Comparison of ENCODE assay signal across 21 cellular contexts in genomic region chrX:107549504-107549903, GRCh38.
DNase-seq lines count a peak whose midpoint lies in the region; ATAC-seq and TF ChIP-seq lines count a peak whose summit lies in the region.
"Had no signal": no experiment of that assay in that cellular context is flagged by ENCODE, and none has a peak within 500 bp of the region (broad histone marks: within the 10 kb centered on the region; RNA-seq: fewer than 3 reads in every experiment).

No MANE protein-coding gene starts in this region.

- no peaks in the 10 kb centered on the region for H3K27me3 ChIP-seq in CD4-positive, alpha-beta T cell (ENCODE audit: control insufficient read depth, insufficient read depth, low read length)
- H3K27me3 ChIP-seq in uterus: no peaks in the 10 kb centered on the region
- H3K27me3 ChIP-seq: ovary had no signal

- no peaks in the 10 kb centered on the region for H3K27me3 Mint-ChIP-seq in activated CD4-positive, alpha-beta T cell treated with anti-CD3 and anti-CD28 coated beads for 36 hours
- H3K27me3 Mint-ChIP-seq in CD4-positive, alpha-beta T cell: no peaks in the 10 kb centered on the region
- no peaks in the 10 kb centered on the region for H3K27me3 Mint-ChIP-seq in activated CD4-positive, alpha-beta T cell treated with anti-CD3 and anti-CD28 coated beads, Interleukin-2, amount 10 ng/mL, durations not matched to agents 7 days and 5 days
- no peaks in the 10 kb centered on the region for H3K27me3 Mint-ChIP-seq in effector memory CD8-positive, alpha-beta T cell
- H3K27me3 Mint-ChIP-seq in progenitor cell of endocrine pancreas: peaks cover 4% of the 10 kb centered on the region

- H3K27ac Mint-ChIP-seq in activated CD4-positive, alpha-beta T cell treated with anti-CD3 and anti-CD28 coated beads for 36 hours: no peak overlapping the region
- peak overlapping the region; percentile 21 for H3K27ac Mint-ChIP-seq in CD4-positive, alpha-beta T cell
- H3K27ac Mint-ChIP-seq in activated CD4-positive, alpha-beta T cell treated with anti-CD3 and anti-CD28 coated beads, Interleukin-2, amount 10 ng/mL, durations not matched to agents 7 days and 5 days: no peak overlapping the region
- no peak overlapping the region for H3K27ac Mint-ChIP-seq in effector memory CD8-positive, alpha-beta T cell
- no peak overlapping the region for H3K27ac Mint-ChIP-seq in progenitor cell of endocrine pancreas
- H3K27ac Mint-ChIP-seq: natural killer cell; T-helper 1 cell treated with Interleukin-12 subunit alpha and Interleukin-12 subunit beta and Interleukin-4 antibody, amounts not matched to agents 30 μg/mL and 1 μg/mL, for 36 hours had no signal

- H3K4me1 ChIP-seq in uterus: no peaks in the 10 kb centered on the region
- H3K4me1 ChIP-seq: heart right ventricle had no signal

- no peak for TF ChIP-seq POLR2A in uterus (IDR thresholded peaks at IDR 0.05)

- no peak overlapping the region for H3K4me3 ChIP-seq in uterus
- H3K4me3 ChIP-seq: heart right ventricle, ovary had no signal

- POLR2A ChIA-PET in activated CD4-positive, alpha-beta T cell treated with anti-CD3 and anti-CD28 coated beads for 36 hours (lab: Charles Lee): no interaction called here
- POLR2A ChIA-PET in CD4-positive, alpha-beta T cell (lab: Charles Lee): no interaction called here
- POLR2A ChIA-PET in activated CD4-positive, alpha-beta T cell treated with anti-CD3 and anti-CD28 coated beads, Interleukin-2, amount 10 ng/mL, durations not matched to agents 7 days and 5 days (lab: Charles Lee): no interaction called here

- peak; percentile 78 for ATAC-seq in activated CD4-positive, alpha-beta T cell treated with anti-CD3 and anti-CD28 coated beads for 36 hours
- peak; percentile 88 for ATAC-seq in CD4-positive, alpha-beta T cell (ENCODE audit: poor library complexity)
- ATAC-seq in effector memory CD8-positive, alpha-beta T cell (replicated peaks): peak; percentile 46
- ATAC-seq: heart right ventricle, natural killer cell, right cardiac atrium had no signal

- H3K4me1 Mint-ChIP-seq in activated CD4-positive, alpha-beta T cell treated with anti-CD3 and anti-CD28 coated beads for 36 hours: peaks cover 13% of the 10 kb centered on the region
- peaks cover 16% of the 10 kb centered on the region for H3K4me1 Mint-ChIP-seq in CD4-positive, alpha-beta T cell (ENCODE audit: low read depth)
- peaks cover 12% of the 10 kb centered on the region for H3K4me1 Mint-ChIP-seq in activated CD4-positive, alpha-beta T cell treated with anti-CD3 and anti-CD28 coated beads, Interleukin-2, amount 10 ng/mL, durations not matched to agents 7 days and 5 days
- peaks cover 0 to 10% of the 10 kb centered on the region in 2 donors for H3K4me1 Mint-ChIP-seq in effector memory CD8-positive, alpha-beta T cell (ENCODE audit: low read depth in 2 of 2)
- no peaks in the 10 kb centered on the region for H3K4me1 Mint-ChIP-seq in progenitor cell of endocrine pancreas (ENCODE audit: low read depth)
- H3K4me1 Mint-ChIP-seq: natural killer cell had no signal

- no peak for TF ChIP-seq CTCF in CD4-positive, alpha-beta T cell (IDR thresholded peaks at IDR 0.05)
- no peak for TF ChIP-seq CTCF in uterus (IDR thresholded peaks at IDR 0.05)
- no peak for TF ChIP-seq CTCF in progenitor cell of endocrine pancreas (IDR thresholded peaks at IDR 0.05; ENCODE audit: unreplicated experiment)

- no peaks in the 10 kb centered on the region for H3K9me3 ChIP-seq in CD4-positive, alpha-beta T cell (ENCODE audit: control insufficient read depth, low read length)
- no peaks in the 10 kb centered on the region for H3K9me3 ChIP-seq in uterus
- H3K9me3 ChIP-seq: heart right ventricle, ovary had no signal

- intact Hi-C loops in activated CD4-positive, alpha-beta T cell treated with anti-CD3 and anti-CD28 coated beads for 36 hours (cut with DNase I, micrococcal nuclease): no loop called here
- intact Hi-C loops in CD4-positive, alpha-beta T cell (cut with DNase I, micrococcal nuclease): no loop called here
- intact Hi-C loops in uterus (cut with DNase I; ENCODE audit: low total_unique reads): no loop called here

- H3K36me3 Mint-ChIP-seq in activated CD4-positive, alpha-beta T cell treated with anti-CD3 and anti-CD28 coated beads for 36 hours (ENCODE audit: low read depth): no peaks in the 10 kb centered on the region
- no peaks in the 10 kb centered on the region for H3K36me3 Mint-ChIP-seq in CD4-positive, alpha-beta T cell (ENCODE audit: low read depth)
- H3K36me3 Mint-ChIP-seq in activated CD4-positive, alpha-beta T cell treated with anti-CD3 and anti-CD28 coated beads, Interleukin-2, amount 10 ng/mL, durations not matched to agents 7 days and 5 days (ENCODE audit: low read depth): no peaks in the 10 kb centered on the region
- H3K36me3 Mint-ChIP-seq in effector memory CD8-positive, alpha-beta T cell (ENCODE audit: insufficient read depth): peaks cover 6% of the 10 kb centered on the region
- H3K36me3 Mint-ChIP-seq in progenitor cell of endocrine pancreas (ENCODE audit: insufficient read depth): no peaks in the 10 kb centered on the region
- H3K36me3 Mint-ChIP-seq: natural killer cell had no signal

- no peaks in the 10 kb centered on the region for H3K36me3 ChIP-seq in uterus
- H3K36me3 ChIP-seq: heart right ventricle, ovary had no signal

- H3K9me3 Mint-ChIP-seq in activated CD4-positive, alpha-beta T cell treated with anti-CD3 and anti-CD28 coated beads for 36 hours (ENCODE audit: low read depth): no peaks in the 10 kb centered on the region
- no peaks in the 10 kb centered on the region for H3K9me3 Mint-ChIP-seq in CD4-positive, alpha-beta T cell
- H3K9me3 Mint-ChIP-seq in activated CD4-positive, alpha-beta T cell treated with anti-CD3 and anti-CD28 coated beads, Interleukin-2, amount 10 ng/mL, durations not matched to agents 7 days and 5 days: no peaks in the 10 kb centered on the region
- no peaks in the 10 kb centered on the region for H3K9me3 Mint-ChIP-seq in effector memory CD8-positive, alpha-beta T cell
- H3K9me3 Mint-ChIP-seq in progenitor cell of endocrine pancreas (ENCODE audit: low read depth): peaks cover 9% of the 10 kb centered on the region
- H3K9me3 Mint-ChIP-seq: natural killer cell; T-helper 1 cell treated with Interleukin-12 subunit alpha and Interleukin-12 subunit beta and Interleukin-4 antibody, amounts not matched to agents 30 μg/mL and 1 μg/mL, for 36 hours had no signal

- no peak overlapping the region for H3K4me3 Mint-ChIP-seq in activated CD4-positive, alpha-beta T cell treated with anti-CD3 and anti-CD28 coated beads for 36 hours
- no peak overlapping the region for H3K4me3 Mint-ChIP-seq in CD4-positive, alpha-beta T cell
- no peak overlapping the region for H3K4me3 Mint-ChIP-seq in activated CD4-positive, alpha-beta T cell treated with anti-CD3 and anti-CD28 coated beads, Interleukin-2, amount 10 ng/mL, durations not matched to agents 7 days and 5 days
- no peak overlapping the region for H3K4me3 Mint-ChIP-seq in effector memory CD8-positive, alpha-beta T cell
- H3K4me3 Mint-ChIP-seq in progenitor cell of endocrine pancreas (ENCODE audit: low read depth): no peak overlapping the region
- H3K4me3 Mint-ChIP-seq: natural killer cell; T-helper 1 cell treated with Interleukin-12 subunit alpha and Interleukin-12 subunit beta and Interleukin-4 antibody, amounts not matched to agents 30 μg/mL and 1 μg/mL, for 36 hours had no signal

- no peak overlapping the region for H3K27ac ChIP-seq in CD4-positive, alpha-beta T cell (ENCODE audit: low read depth, low read length)
- H3K27ac ChIP-seq in uterus: no peak overlapping the region
- H3K27ac ChIP-seq: 22Rv1, heart right ventricle, ovary, VCaP had no signal

- CTCF ChIA-PET in activated CD4-positive, alpha-beta T cell treated with anti-CD3 and anti-CD28 coated beads for 36 hours (lab: Charles Lee): no interaction called here
- CTCF ChIA-PET in CD4-positive, alpha-beta T cell (lab: Charles Lee): no interaction called here
- CTCF ChIA-PET in activated CD4-positive, alpha-beta T cell treated with anti-CD3 and anti-CD28 coated beads, Interleukin-2, amount 10 ng/mL, durations not matched to agents 7 days and 5 days (lab: Charles Lee): interaction anchor here (0.7 kb wide), 1 partner anchor 11 kb away, joined by 3 read pairs; no protein-coding TSS in a partner anchor

- DNase-seq in activated CD4-positive, alpha-beta T cell treated with anti-CD3 and anti-CD28 coated beads for 36 hours: peak; percentile 8
- no peak for DNase-seq in activated CD4-positive, alpha-beta T cell treated with anti-CD3 and anti-CD28 coated beads for 1 hour
- peak in 3 of 10 experiments; percentile 2 to 25 (median 21) for DNase-seq in CD4-positive, alpha-beta T cell
- peak; percentile 36 for DNase-seq in activated CD4-positive, alpha-beta T cell treated with anti-CD3 and anti-CD28 coated beads, Interleukin-2, amount 10 ng/mL, durations not matched to agents 7 days and 5 days
- DNase-seq in effector memory CD8-positive, alpha-beta T cell: no peak
- DNase-seq in MV-4-11 (lab: John Stamatoyannopoulos, UW): no peak
- DNase-seq in uterus: no peak
- DNase-seq in progenitor cell of endocrine pancreas (ENCODE audit: low spot score, unreplicated experiment): no peak
- DNase-seq: cerebellar nuclear complex, foreskin fibroblast, heart right ventricle, mesenchymal stem cell, natural killer cell, NCI-H1694 treated with DMSO at 0.1 percent for 48 hours, NCI-H2171 treated with DMSO at 0.1 percent for 48 hours, NCI-H524 treated with DMSO at 0.1 percent for 48 hours, ovary, right cardiac atrium had no signal

Comparison
In these comparisons a context has a peak if more than half of its experiments do, and no peak if none do; other contexts are left out.
1. DNase-seq: peak in activated CD4-positive, alpha-beta T cell treated with anti-CD3 and anti-CD28 coated beads for 36 hours (single experiment) and activated CD4-positive, alpha-beta T cell treated with anti-CD3 and anti-CD28 coated beads, Interleukin-2, amount 10 ng/mL, durations not matched to agents 7 days and 5 days (single experiment); none in activated CD4-positive, alpha-beta T cell treated with anti-CD3 and anti-CD28 coated beads for 1 hour (single experiment), effector memory CD8-positive, alpha-beta T cell (0 of 3), MV-4-11 (single experiment), uterus (0 of 2) and progenitor cell of endocrine pancreas (single experiment).
2. Peak in every context shown above with its lines, with median percentiles within 50 percentile points of each other: ATAC-seq.